ENCODE assay signal across 36 cellular contexts in genomic region chr3:25840099-25840498, GRCh38.
"Had no signal": no experiment of that assay in that cellular context is flagged by ENCODE, and none has a peak within 500 bp of the region (broad histone marks: within the 10 kb centered on the region; RNA-seq: fewer than 3 reads in every experiment).

No MANE protein-coding gene starts in this region.

- H3K27me3 ChIP-seq: adrenal gland, body of pancreas, brain microvascular endothelial cell, breast epithelium had no signal

- H3K4me3 Mint-ChIP-seq: activated B cell treated with CpG ODN at 0.5 μM for 24 hours; activated CD4-positive, alpha-beta memory T cell treated with anti-CD3 and anti-CD28 coated beads for 36 hours; activated CD4-positive, alpha-beta T cell treated with anti-CD3 and anti-CD28 coated beads, Interleukin-2, amount 10 ng/mL, durations not matched to agents 24 days and 14 days; activated CD8-positive, alpha-beta T cell treated with anti-CD3 and anti-CD28 coated beads for 36 hours; activated naive CD4-positive, alpha-beta T cell treated with anti-CD3 and anti-CD28 coated beads for 36 hours; activated naive CD8-positive, alpha-beta T cell treated with anti-CD3 and anti-CD28 coated beads for 36 hours; activated T-cell treated with anti-CD3 and anti-CD28 coated beads, Interleukin-2, amount 50 U/mL, for 4 hours; activated T-cell treated with anti-CD3 and anti-CD28 coated beads, Interleukin-2, amount 50 U/mL, for 72 hours; activated T-helper 1 cell treated with anti-CD3 and anti-CD28 coated beads, Interleukin-12 subunit alpha, Interleukin-12 subunit beta, Interleukin-2, Interleukin-4 antibody, amounts not matched to agents 30 ng/mL and 10 ng/mL and 1 ng/mL, durations not matched to agents 14 hours and 24 hours and 36 hours; activated T-helper 17 cell treated with anti-CD3 and anti-CD28 coated beads, Interleukin-2, amount 50 U/mL, for 72 hours; T-helper 1 cell treated with Interleukin-12 subunit alpha and Interleukin-12 subunit beta and Interleukin-4 antibody, amounts not matched to agents 30 μg/mL and 1 μg/mL, for 36 hours; T-helper 2 cell treated with Interferon-gamma antibody and Interleukin-4, amounts not matched to agents 5 μg/mL and 100 μg/mL, for 36 hours had no signal

- H3K27ac ChIP-seq: adrenal gland, body of pancreas, brain microvascular endothelial cell, breast epithelium, VCaP had no signal

- H3K4me3 ChIP-seq: adrenal gland, body of pancreas, breast epithelium had no signal

- ATAC-seq: activated CD8-positive, alpha-beta T cell treated with anti-CD3 and anti-CD28 coated beads for 36 hours; activated naive CD4-positive, alpha-beta T cell treated with anti-CD3 and anti-CD28 coated beads, Interleukin-2, amount 50 U/mL, for 72 hours; activated T-cell treated with anti-CD3 and anti-CD28 coated beads, Interleukin-2, amount 50 U/mL, for 4 hours; activated T-cell treated with anti-CD3 and anti-CD28 coated beads, Interleukin-2, amount 50 U/mL, for 72 hours; activated T-helper 17 cell treated with anti-CD3 and anti-CD28 coated beads, Interleukin-2, amount 50 U/mL, for 72 hours; body of pancreas had no signal

- H3K36me3 ChIP-seq: adrenal gland, brain microvascular endothelial cell, breast epithelium had no signal

- DNase-seq: activated B cell treated with CpG ODN at 0.5 μM for 24 hours; activated CD4-positive, alpha-beta memory T cell treated with anti-CD3 and anti-CD28 coated beads for 36 hours; activated CD4-positive, alpha-beta T cell treated with anti-CD3 and anti-CD28 coated beads for 4 hours; activated CD4-positive, alpha-beta T cell treated with anti-CD3 and anti-CD28 coated beads, Interleukin-2, amount 10 ng/mL, durations not matched to agents 24 days and 14 days; activated CD4-positive, alpha-beta T cell treated with anti-CD3 and anti-CD28 coated beads, Interleukin-2, amount 50 U/mL, for 1 hour; activated CD4-positive, alpha-beta T cell treated with anti-CD3 and anti-CD28 coated beads, Interleukin-2, amount 50 U/mL, for 4 hours; activated CD4-positive, CD25-positive, alpha-beta regulatory T cell treated with anti-CD3 and anti-CD28 coated beads, Interleukin-2, amount 50 U/mL, for 72 hours; activated CD8-positive, alpha-beta memory T cell treated with anti-CD3 and anti-CD28 coated beads, Interleukin-2, amount 50 U/mL, for 4 hours; activated CD8-positive, alpha-beta T cell treated with anti-CD3 and anti-CD28 coated beads for 36 hours; activated effector memory CD4-positive, alpha-beta T cell treated with anti-CD3 and anti-CD28 coated beads, Interleukin-2, amount 50 U/mL, for 16 hours; activated gamma-delta T cell treated with Interleukin-2 at 50 U/mL for 16 hours; activated naive CD4-positive, alpha-beta T cell; activated naive CD4-positive, alpha-beta T cell treated with anti-CD3 and anti-CD28 coated beads for 36 hours; activated naive CD4-positive, alpha-beta T cell treated with anti-CD3 and anti-CD28 coated beads, Interleukin-2, amount 50 U/mL, for 16 hours; activated naive CD8-positive, alpha-beta T cell treated with anti-CD3 and anti-CD28 coated beads for 36 hours; activated T-cell treated with anti-CD3 and anti-CD28 coated beads for 4 hours; activated T-cell treated with anti-CD3 and anti-CD28 coated beads, Interleukin-2, amount 50 U/mL, for 1 hour; activated T-cell treated with anti-CD3 and anti-CD28 coated beads, Interleukin-2, amount 50 U/mL, for 4 hours; activated T-cell treated with anti-CD3 and anti-CD28 coated beads, Interleukin-2, amount 50 U/mL, for 72 hours; adrenal gland; amniotic stem cell; aorta; body of pancreas; brain microvascular endothelial cell; central memory CD4-positive, alpha-beta T cell; T-helper 2 cell; T-helper 9 cell had no signal

- H3K4me1 Mint-ChIP-seq: activated B cell treated with CpG ODN at 0.5 μM for 24 hours; activated naive CD8-positive, alpha-beta T cell treated with anti-CD3 and anti-CD28 coated beads for 36 hours had no signal

- H3K9me3 Mint-ChIP-seq: activated CD8-positive, alpha-beta T cell treated with anti-CD3 and anti-CD28 coated beads for 36 hours; activated T-helper 17 cell treated with anti-CD3 and anti-CD28 coated beads, Interleukin-2, amount 50 U/mL, for 72 hours had no signal

- FAIRE-seq: astrocyte, TTC549 had no signal

- H3K9me3 ChIP-seq: adrenal gland, body of pancreas had no signal

- H3K4me1 ChIP-seq: adrenal gland, body of pancreas, breast epithelium had no signal

- H3K27ac Mint-ChIP-seq: activated B cell treated with CpG ODN at 0.5 μM for 24 hours; activated CD4-positive, alpha-beta memory T cell treated with anti-CD3 and anti-CD28 coated beads for 36 hours; activated CD4-positive, alpha-beta T cell treated with anti-CD3 and anti-CD28 coated beads, Interleukin-2, amount 10 ng/mL, durations not matched to agents 24 days and 14 days; activated CD8-positive, alpha-beta T cell treated with anti-CD3 and anti-CD28 coated beads for 36 hours; activated naive CD4-positive, alpha-beta T cell treated with anti-CD3 and anti-CD28 coated beads for 36 hours; activated naive CD4-positive, alpha-beta T cell treated with anti-CD3 and anti-CD28 coated beads, Interleukin-2, amount 50 U/mL, for 72 hours; activated naive CD8-positive, alpha-beta T cell treated with anti-CD3 and anti-CD28 coated beads for 36 hours; activated T-cell treated with anti-CD3 and anti-CD28 coated beads, Interleukin-2, amount 50 U/mL, for 72 hours; activated T-helper 1 cell treated with anti-CD3 and anti-CD28 coated beads, Interleukin-12 subunit alpha, Interleukin-12 subunit beta, Interleukin-2, Interleukin-4 antibody, amounts not matched to agents 30 ng/mL and 10 ng/mL and 1 ng/mL, durations not matched to agents 14 hours and 24 hours and 36 hours; activated T-helper 17 cell treated with anti-CD3 and anti-CD28 coated beads, Interleukin-2, amount 50 U/mL, for 72 hours; T-helper 1 cell treated with Interleukin-12 subunit alpha and Interleukin-12 subunit beta and Interleukin-4 antibody, amounts not matched to agents 30 μg/mL and 1 μg/mL, for 36 hours; T-helper 2 cell treated with Interferon-gamma antibody and Interleukin-4, amounts not matched to agents 5 μg/mL and 100 μg/mL, for 36 hours had no signal
